Comparison of ENCODE assay signal across 8 cellular contexts in genomic region chr1:248243204-248243603, GRCh38. TPM values are rescaled to one million over a fixed set of nuclear protein-coding genes. Genes with fewer than 3 reads are reported as not detected.
A peak's percentile ranks its signal among the peaks of the same experiment; 100 is the strongest.
DNase-seq lines count a peak whose midpoint lies in the region; ATAC-seq, FAIRE-seq and TF ChIP-seq lines count a peak whose summit lies in the region.

No MANE protein-coding gene starts in this region.

- H3K9me3 ChIP-seq in kidney (ENCODE audit: control insufficient read depth in 1 of 2, low read length in 2 of 2): no peaks in the 10 kb centered on the region
- H3K9me3 ChIP-seq in ovary: no peaks in the 10 kb centered on the region

- H3K36me3 Mint-ChIP-seq in activated T-helper 17 cell treated with anti-CD3 and anti-CD28 coated beads, Interleukin-2, amount 50 U/mL, for 72 hours (ENCODE audit: low read depth): no peaks in the 10 kb centered on the region

- H3K4me3 Mint-ChIP-seq in activated T-helper 17 cell treated with anti-CD3 and anti-CD28 coated beads, Interleukin-2, amount 50 U/mL, for 72 hours: peak overlapping the region; percentile 36

- no peak for TF ChIP-seq POLR2A in ovary (IDR thresholded peaks at IDR 0.05)

- no peak for TF ChIP-seq EP300 in ovary (IDR thresholded peaks at IDR 0.05)

- no peak overlapping the region for H3K9ac ChIP-seq in kidney (ENCODE audit: low read length in 2 of 2)

- no peak for FAIRE-seq in kidney (lab: Jason Lieb, UNC)

- peaks cover 18% of the 10 kb centered on the region for H3K27me3 Mint-ChIP-seq in activated T-helper 17 cell treated with anti-CD3 and anti-CD28 coated beads, Interleukin-2, amount 50 U/mL, for 72 hours

- TF ChIP-seq CTCF in kidney (IDR thresholded peaks at IDR 0.05; ENCODE audit: borderline replicate concordance, extremely low read depth, insufficient read depth): peak; percentile 44
- no peak for TF ChIP-seq CTCF in ovary (IDR thresholded peaks at IDR 0.05)

- no peaks in the 10 kb centered on the region for H3K27me3 ChIP-seq in ovary

- H3K36me3 ChIP-seq in kidney (ENCODE audit: control insufficient read depth in 1 of 2, insufficient read depth in 2 of 2, low read length in 2 of 2) (no peaks in the 10 kb centered on the region), ovary (no peaks in the 10 kb centered on the region)

- peak in 2 of 3 experiments; percentile 13 to 61 for DNase-seq in NCI-H1417 (lab: John Stamatoyannopoulos, UW)
- no peak for DNase-seq in NCI-H1417 treated with DMSO at 0.1 percent for 48 hours (lab: John Stamatoyannopoulos, UW)
- DNase-seq in NCI-H748 (lab: John Stamatoyannopoulos, UW; ENCODE audit: unreplicated experiment): peak; percentile 69
- DNase-seq in kidney: peak; percentile 47
- DNase-seq in ovary: no peak

- no peaks in the 10 kb centered on the region for H3K4me1 ChIP-seq in kidney (ENCODE audit: control insufficient read depth in 1 of 2, insufficient read depth in 1 of 2, low read depth in 1 of 2, low read length in 2 of 2)
- no peaks in the 10 kb centered on the region for H3K4me1 ChIP-seq in ovary (ENCODE audit: insufficient read depth)

- ATAC-seq in GM19397 (IDR thresholded peaks at IDR 0.05; ENCODE audit: unreplicated experiment): peak; percentile 70
- ATAC-seq in HG03196 (IDR thresholded peaks at IDR 0.05; ENCODE audit: unreplicated experiment): peak; percentile 76
- peak; percentile 21 for ATAC-seq in activated T-helper 17 cell treated with anti-CD3 and anti-CD28 coated beads, Interleukin-2, amount 50 U/mL, for 72 hours (replicated peaks)

- H3K4me3 ChIP-seq in kidney (ENCODE audit: low read length in 2 of 2): no peak overlapping the region
- no peak overlapping the region for H3K4me3 ChIP-seq in ovary

- H3K27ac Mint-ChIP-seq in activated T-helper 17 cell treated with anti-CD3 and anti-CD28 coated beads, Interleukin-2, amount 50 U/mL, for 72 hours: no peak overlapping the region

- no peaks in the 10 kb centered on the region for H3K9me3 Mint-ChIP-seq in activated T-helper 17 cell treated with anti-CD3 and anti-CD28 coated beads, Interleukin-2, amount 50 U/mL, for 72 hours

- 11 to 12% (median 11%) methylated on average over 14 of the region's 14 CpGs for WGBS in ovary, 3 donors

- intact Hi-C loops in kidney (cut with DNase I) (no loop called here), ovary (cut with DNase I) (no loop called here)

- H3K4me1 Mint-ChIP-seq in activated T-helper 17 cell treated with anti-CD3 and anti-CD28 coated beads, Interleukin-2, amount 50 U/mL, for 72 hours: peaks cover 5% of the 10 kb centered on the region

- H3K27ac ChIP-seq in kidney (ENCODE audit: low read depth in 2 of 2, low read length in 2 of 2) (no peak overlapping the region), ovary (no peak overlapping the region)

RNA-seq across cellular contexts. Expression of gene OR2M4, which starts 12.0 kb away (rescaled TPM):
- total RNA-seq in activated T-helper 17 cell treated with anti-CD3 and anti-CD28 coated beads, Interleukin-2, amount 50 U/mL, for 72 hours: not detected
- total RNA-seq in kidney (not detected), ovary (under 1 TPM in 1 of 7 donors, not detected in 6; under 0.01 TPM)
- polyA plus RNA-seq in kidney (ENCODE audit: insufficient read depth, low read depth, low replicate concordance) (not detected), ovary (not detected)

RNA-seq across cellular contexts. Expression of gene OR2T33, which starts 34.6 kb away (rescaled TPM):
- not detected for total RNA-seq in activated T-helper 17 cell treated with anti-CD3 and anti-CD28 coated beads, Interleukin-2, amount 50 U/mL, for 72 hours
- total RNA-seq in kidney (not detected), ovary (not detected)
- polyA plus RNA-seq in kidney (ENCODE audit: insufficient read depth, low read depth, low replicate concordance) (not detected), ovary (not detected)

RNA-seq across cellular contexts. Expression of gene OR2M3, which starts 46.1 kb away (rescaled TPM):
- not detected for total RNA-seq in activated T-helper 17 cell treated with anti-CD3 and anti-CD28 coated beads, Interleukin-2, amount 50 U/mL, for 72 hours
- total RNA-seq in kidney (not detected), ovary (under 1 TPM in 1 of 7 donors, not detected in 6; 0.11 TPM)
- polyA plus RNA-seq in kidney (ENCODE audit: insufficient read depth, low read depth, low replicate concordance) (not detected), ovary (not detected)

Comparison
In these comparisons a context has a peak if more than half of its experiments do, and no peak if none do; other contexts are left out.
1. DNase-seq: peak in NCI-H1417 (2 of 3), NCI-H748 (single experiment) and kidney (single experiment); none in NCI-H1417 treated with DMSO at 0.1 percent for 48 hours (single experiment) and ovary (0 of 5).
2. ATAC-seq: peak in every context shown above with its lines; median percentile 76 in HG03196; 70 in GM19397; 21 in activated T-helper 17 cell treated with anti-CD3 and anti-CD28 coated beads, Interleukin-2, amount 50 U/mL, for 72 hours.